10 cellular contexts compared by ENCODE assay signal in genomic region chr4:132427125-132427524, GRCh38.
"Had no signal": no experiment of that assay in that cellular context is flagged by ENCODE, and none has a peak within 500 bp of the region (broad histone marks: within the 10 kb centered on the region; RNA-seq: fewer than 3 reads in every experiment).

No MANE protein-coding gene starts in this region.

- H3K27ac Mint-ChIP-seq: H9, HFFc6 had no signal

- H3K4me1 Mint-ChIP-seq: H9 had no signal

- H2AFZ ChIP-seq: GM23248 had no signal

- FAIRE-seq: H1, H54 had no signal

- H3K4me3 ChIP-seq: GM23248, HAP-1 had no signal

- H3K27ac ChIP-seq: GM23248 had no signal

- H3K36me3 ChIP-seq: HAP-1 had no signal

- ATAC-seq: HCT116 had no signal

- H3K9ac ChIP-seq: GM23248 had no signal

- H3K9me3 Mint-ChIP-seq: HFFc6 had no signal

- H3K4me3 Mint-ChIP-seq: H9, HFFc6 had no signal

- DNase-seq: GM23248, GOT3, H7, H9, HCEC 1CT, HFFc6 had no signal

- H3K4me1 ChIP-seq: HAP-1 had no signal

- H3K9me3 ChIP-seq: HAP-1 had no signal
